In the genomic region with DNA sequence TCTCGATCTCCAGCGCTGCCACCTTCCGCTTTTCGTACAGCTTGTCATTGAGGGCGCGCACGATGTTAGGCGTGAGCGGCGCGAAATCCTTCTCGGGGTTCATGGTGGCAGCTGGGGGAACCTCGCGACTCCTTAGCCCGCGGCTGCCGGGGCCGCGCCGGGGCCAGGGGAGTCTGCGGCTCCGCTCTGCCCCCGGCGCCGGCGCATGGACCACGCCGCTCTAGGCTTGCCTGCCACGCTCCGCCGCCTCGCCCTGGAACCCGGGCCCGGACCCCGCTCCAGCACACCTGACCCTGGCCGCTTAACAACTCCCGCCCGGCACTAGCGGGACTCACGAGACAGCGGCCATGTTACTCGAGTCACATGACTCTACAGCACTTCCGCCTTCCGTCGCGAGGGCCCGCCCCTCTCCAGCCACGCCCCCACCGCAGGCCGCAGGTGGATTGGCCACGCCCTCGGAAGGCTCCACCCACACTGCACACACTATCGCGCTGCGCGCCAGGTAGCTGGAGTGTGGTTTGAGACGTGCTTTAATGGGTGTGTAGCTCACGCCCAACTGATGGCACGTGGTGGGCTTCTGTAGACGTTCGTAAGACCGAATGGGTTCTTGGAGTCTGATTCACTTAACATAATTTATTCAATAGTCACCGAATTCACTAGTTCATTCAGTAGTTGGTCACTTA, we compare ENCODE assay signal across 1 cellular context.
A peak's percentile ranks its signal among the peaks of the same experiment; 100 is the strongest.
TF ChIP-seq lines count a peak whose summit lies in the region.

Gene VAC14 (minus strand): TSS at position 361 of the 683 bp plus-strand sequence. CDS start 258 bp downstream, at position 103.

TF ChIP-seq in GM12878, 131 proteins besides CTCF, POLR2A, EP300 and RAD21 (continued from another document and continues in another):
- TF ChIP-seq, protein P1, sequence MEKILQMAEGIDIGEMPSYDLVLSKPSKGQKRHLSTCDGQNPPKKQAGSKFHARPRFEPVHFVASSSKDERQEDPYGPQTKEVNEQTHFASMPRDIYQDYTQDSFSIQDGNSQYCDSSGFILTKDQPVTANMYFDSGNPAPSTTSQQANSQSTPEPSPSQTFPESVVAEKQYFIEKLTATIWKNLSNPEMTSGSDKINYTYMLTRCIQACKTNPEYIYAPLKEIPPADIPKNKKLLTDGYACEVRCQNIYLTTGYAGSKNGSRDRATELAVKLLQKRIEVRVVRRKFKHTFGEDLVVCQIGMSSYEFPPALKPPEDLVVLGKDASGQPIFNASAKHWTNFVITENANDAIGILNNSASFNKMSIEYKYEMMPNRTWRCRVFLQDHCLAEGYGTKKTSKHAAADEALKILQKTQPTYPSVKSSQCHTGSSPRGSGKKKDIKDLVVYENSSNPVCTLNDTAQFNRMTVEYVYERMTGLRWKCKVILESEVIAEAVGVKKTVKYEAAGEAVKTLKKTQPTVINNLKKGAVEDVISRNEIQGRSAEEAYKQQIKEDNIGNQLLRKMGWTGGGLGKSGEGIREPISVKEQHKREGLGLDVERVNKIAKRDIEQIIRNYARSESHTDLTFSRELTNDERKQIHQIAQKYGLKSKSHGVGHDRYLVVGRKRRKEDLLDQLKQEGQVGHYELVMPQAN (conservative IDR thresholded peaks at IDR 0.05) = peak; percentile 98
- TF ChIP-seq YY1 (IDR thresholded peaks at IDR 0.05; ENCODE audit: low read depth, low read length) (peak; percentile 98), ZNF687 (IDR thresholded peaks at IDR 0.05) (peak; percentile 61), HDAC6 (IDR thresholded peaks at IDR 0.05; ENCODE audit: unreplicated experiment) (no peak), HCFC1 (IDR thresholded peaks at IDR 0.05; ENCODE audit: low read length) (peak; percentile 68), TCF12 (IDR thresholded peaks at IDR 0.05; ENCODE audit: low read depth, low read length) (no peak), IKZF1 (conservative IDR thresholded peaks at IDR 0.05) (peak; percentile 70), EZH2 (IDR thresholded peaks at IDR 0.05; ENCODE audit: borderline replicate concordance, control insufficient read depth, low read depth, low read length) (no peak), FOXK2 (IDR thresholded peaks at IDR 0.05) (peak; percentile 65; the same call in 1 of the 2 replicates), SIN3A (IDR thresholded peaks at IDR 0.05; ENCODE audit: low read depth, low read length) (peak; percentile 92), NR2C1 (IDR thresholded peaks at IDR 0.05) (peak; percentile 32; the same call in 1 of the 2 replicates), CHD4 (IDR thresholded peaks at IDR 0.05) (no peak), SP1 (IDR thresholded peaks at IDR 0.05; ENCODE audit: low read depth, low read length) (peak; percentile 84), ZNF217 (IDR thresholded peaks at IDR 0.05) (0 out of 2 replicates have a peak, but pooled peaks have one; percentile 45), ZZZ3 (IDR thresholded peaks at IDR 0.05; ENCODE audit: control insufficient read depth, insufficient read length, low read depth) (no peak), MLLT1 (IDR thresholded peaks at IDR 0.05) (0 out of 2 replicates have a peak, but pooled peaks have one; percentile 20), BCL11A (IDR thresholded peaks at IDR 0.05; ENCODE audit: low read depth, low read length) (no peak), STAT3 (IDR thresholded peaks at IDR 0.05; ENCODE audit: low read depth, low read length) (no peak), LARP7 (IDR thresholded peaks at IDR 0.05) (peak; percentile 90), SUPT20H (IDR thresholded peaks at IDR 0.05; ENCODE audit: borderline replicate concordance, control insufficient read depth, low read depth, low read length) (no peak), RELA (IDR thresholded peaks at IDR 0.05; ENCODE audit: borderline replicate concordance, partially characterized antibody) (peak; percentile 46), CHD2 (IDR thresholded peaks at IDR 0.05; ENCODE audit: borderline replicate concordance, low read depth, low read length) (peak; percentile 77; the same call in 1 of the 2 replicates), EED (IDR thresholded peaks at IDR 0.05; ENCODE audit: low read depth) (no peak), BHLHE40 (IDR thresholded peaks at IDR 0.05; ENCODE audit: borderline replicate concordance in 1 of 2, low read depth in 2 of 2, low read length in 1 of 2) (peak; percentile 95 to 98), RUNX3 (IDR thresholded peaks at IDR 0.05; ENCODE audit: low read length) (peak; percentile 48), TCF7 (IDR thresholded peaks at IDR 0.05; ENCODE audit: borderline replicate concordance) (no peak), BRCA1 (IDR thresholded peaks at IDR 0.05; ENCODE audit: low read depth, low read length) (no peak), ZNF274 (IDR thresholded peaks at IDR 0.05; ENCODE audit: insufficient read depth, insufficient read length) (no peak), TAF1 (IDR thresholded peaks at IDR 0.05; ENCODE audit: borderline replicate concordance, low read depth, low read length) (peak; percentile 83), SIX5 (IDR thresholded peaks at IDR 0.05; ENCODE audit: low read depth, low read length, severe bottlenecking) (peak; percentile 31), ZBED1 (IDR thresholded peaks at IDR 0.05; ENCODE audit: borderline replicate concordance) (no peak), JUNB (IDR thresholded peaks at IDR 0.05) (no peak), ZNF622 (IDR thresholded peaks at IDR 0.05) (no peak), EGR1 (IDR thresholded peaks at IDR 0.05; ENCODE audit: borderline replicate concordance in 1 of 2, low read depth in 2 of 2, low read length in 2 of 2) (peak in 1 of 2 experiments; percentile 30; a peak in 1 of 3 replicates), ETV6 (conservative IDR thresholded peaks at IDR 0.05 in 1 of 2, IDR thresholded peaks at IDR 0.05 in 1 of 2; ENCODE audit: borderline replicate concordance in 1 of 2, low read depth in 1 of 2) (no peak), RCOR1 (conservative IDR thresholded peaks at IDR 0.05; ENCODE audit: low read depth, low read length) (no peak), MTA3 (IDR thresholded peaks at IDR 0.05; ENCODE audit: borderline replicate concordance, low read length) (no peak), CHD1 (IDR thresholded peaks at IDR 0.05; ENCODE audit: low read depth, low read length) (no peak), PAX8 (IDR thresholded peaks at IDR 0.05) (no peak), IRF4 (IDR thresholded peaks at IDR 0.05; ENCODE audit: low read depth, low read length) (no peak), PAX5 (IDR thresholded peaks at IDR 0.05; ENCODE audit: borderline replicate concordance, low read depth, low read length) (0 out of 2 replicates have a peak, but pooled peaks have one; percentile 47), GATAD2B (conservative IDR thresholded peaks at IDR 0.05; ENCODE audit: low read depth) (peak; percentile 93), NFYA (IDR thresholded peaks at IDR 0.05; ENCODE audit: borderline replicate concordance, low read depth, low read length) (no peak), HDGF (IDR thresholded peaks at IDR 0.05) (peak; percentile 74; the same call in 1 of the 2 replicates)
- TF ChIP-seq, protein P2, sequence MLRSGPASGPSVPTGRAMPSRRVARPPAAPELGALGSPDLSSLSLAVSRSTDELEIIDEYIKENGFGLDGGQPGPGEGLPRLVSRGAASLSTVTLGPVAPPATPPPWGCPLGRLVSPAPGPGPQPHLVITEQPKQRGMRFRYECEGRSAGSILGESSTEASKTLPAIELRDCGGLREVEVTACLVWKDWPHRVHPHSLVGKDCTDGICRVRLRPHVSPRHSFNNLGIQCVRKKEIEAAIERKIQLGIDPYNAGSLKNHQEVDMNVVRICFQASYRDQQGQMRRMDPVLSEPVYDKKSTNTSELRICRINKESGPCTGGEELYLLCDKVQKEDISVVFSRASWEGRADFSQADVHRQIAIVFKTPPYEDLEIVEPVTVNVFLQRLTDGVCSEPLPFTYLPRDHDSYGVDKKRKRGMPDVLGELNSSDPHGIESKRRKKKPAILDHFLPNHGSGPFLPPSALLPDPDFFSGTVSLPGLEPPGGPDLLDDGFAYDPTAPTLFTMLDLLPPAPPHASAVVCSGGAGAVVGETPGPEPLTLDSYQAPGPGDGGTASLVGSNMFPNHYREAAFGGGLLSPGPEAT (IDR thresholded peaks at IDR 0.05; ENCODE audit: low read depth) = peak; percentile 87
- TF ChIP-seq, protein P3, sequence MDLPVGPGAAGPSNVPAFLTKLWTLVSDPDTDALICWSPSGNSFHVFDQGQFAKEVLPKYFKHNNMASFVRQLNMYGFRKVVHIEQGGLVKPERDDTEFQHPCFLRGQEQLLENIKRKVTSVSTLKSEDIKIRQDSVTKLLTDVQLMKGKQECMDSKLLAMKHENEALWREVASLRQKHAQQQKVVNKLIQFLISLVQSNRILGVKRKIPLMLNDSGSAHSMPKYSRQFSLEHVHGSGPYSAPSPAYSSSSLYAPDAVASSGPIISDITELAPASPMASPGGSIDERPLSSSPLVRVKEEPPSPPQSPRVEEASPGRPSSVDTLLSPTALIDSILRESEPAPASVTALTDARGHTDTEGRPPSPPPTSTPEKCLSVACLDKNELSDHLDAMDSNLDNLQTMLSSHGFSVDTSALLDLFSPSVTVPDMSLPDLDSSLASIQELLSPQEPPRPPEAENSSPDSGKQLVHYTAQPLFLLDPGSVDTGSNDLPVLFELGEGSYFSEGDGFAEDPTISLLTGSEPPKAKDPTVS (IDR thresholded peaks at IDR 0.05; ENCODE audit: low read depth, low read length) = no peak
- TF ChIP-seq, protein P4, sequence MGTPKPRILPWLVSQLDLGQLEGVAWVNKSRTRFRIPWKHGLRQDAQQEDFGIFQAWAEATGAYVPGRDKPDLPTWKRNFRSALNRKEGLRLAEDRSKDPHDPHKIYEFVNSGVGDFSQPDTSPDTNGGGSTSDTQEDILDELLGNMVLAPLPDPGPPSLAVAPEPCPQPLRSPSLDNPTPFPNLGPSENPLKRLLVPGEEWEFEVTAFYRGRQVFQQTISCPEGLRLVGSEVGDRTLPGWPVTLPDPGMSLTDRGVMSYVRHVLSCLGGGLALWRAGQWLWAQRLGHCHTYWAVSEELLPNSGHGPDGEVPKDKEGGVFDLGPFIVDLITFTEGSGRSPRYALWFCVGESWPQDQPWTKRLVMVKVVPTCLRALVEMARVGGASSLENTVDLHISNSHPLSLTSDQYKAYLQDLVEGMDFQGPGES (IDR thresholded peaks at IDR 0.05) = 0 out of 2 replicates have a peak, but pooled peaks have one; percentile 13
- TF ChIP-seq, protein P5, sequence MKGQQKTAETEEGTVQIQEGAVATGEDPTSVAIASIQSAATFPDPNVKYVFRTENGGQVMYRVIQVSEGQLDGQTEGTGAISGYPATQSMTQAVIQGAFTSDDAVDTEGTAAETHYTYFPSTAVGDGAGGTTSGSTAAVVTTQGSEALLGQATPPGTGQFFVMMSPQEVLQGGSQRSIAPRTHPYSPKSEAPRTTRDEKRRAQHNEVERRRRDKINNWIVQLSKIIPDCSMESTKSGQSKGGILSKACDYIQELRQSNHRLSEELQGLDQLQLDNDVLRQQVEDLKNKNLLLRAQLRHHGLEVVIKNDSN (IDR thresholded peaks at IDR 0.05; ENCODE audit: borderline replicate concordance, extremely low read length, insufficient read depth, low read depth, low read length) = peak; percentile 95
- TF ChIP-seq, protein P6, sequence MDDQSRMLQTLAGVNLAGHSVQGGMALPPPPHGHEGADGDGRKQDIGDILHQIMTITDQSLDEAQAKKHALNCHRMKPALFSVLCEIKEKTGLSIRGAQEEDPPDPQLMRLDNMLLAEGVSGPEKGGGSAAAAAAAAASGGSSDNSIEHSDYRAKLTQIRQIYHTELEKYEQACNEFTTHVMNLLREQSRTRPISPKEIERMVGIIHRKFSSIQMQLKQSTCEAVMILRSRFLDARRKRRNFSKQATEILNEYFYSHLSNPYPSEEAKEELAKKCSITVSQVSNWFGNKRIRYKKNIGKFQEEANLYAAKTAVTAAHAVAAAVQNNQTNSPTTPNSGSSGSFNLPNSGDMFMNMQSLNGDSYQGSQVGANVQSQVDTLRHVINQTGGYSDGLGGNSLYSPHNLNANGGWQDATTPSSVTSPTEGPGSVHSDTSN (IDR thresholded peaks at IDR 0.05; ENCODE audit: insufficient replicate concordance, low read depth, low read length) = peak; percentile 1
